19 cellular contexts compared by ENCODE assay signal in genomic region chr7:54339074-54339473, GRCh38.
A peak's percentile ranks its signal among the peaks of the same experiment; 100 is the strongest.
DNase-seq lines count a peak whose midpoint lies in the region; ATAC-seq and TF ChIP-seq lines count a peak whose summit lies in the region.
"Had no signal": no experiment of that assay in that cellular context is flagged by ENCODE, and none has a peak within 500 bp of the region (broad histone marks: within the 10 kb centered on the region; RNA-seq: fewer than 3 reads in every experiment).

No MANE protein-coding gene starts in this region.

- ATAC-seq in sciatic nerve, result peak; percentile 90
- ATAC-seq: GM23338, left colon had no signal

- no peak overlapping the region for H3K4me3 ChIP-seq in GM23248
- no peak overlapping the region for H3K4me3 ChIP-seq in SK-N-SH (ENCODE audit: low read depth in 2 of 2, low read length in 1 of 2)
- no peak overlapping the region for H3K4me3 ChIP-seq in foreskin fibroblast (ENCODE audit: low read depth in 1 of 2, low read length in 2 of 2)
- no peak overlapping the region for H3K4me3 ChIP-seq in esophagus squamous epithelium
- H3K4me3 ChIP-seq: GM23338, uterus had no signal

- TF ChIP-seq CTCF in SK-N-SH (IDR thresholded peaks at IDR 0.05) (no peak), foreskin fibroblast (IDR thresholded peaks at IDR 0.05; ENCODE audit: low read depth, low read length) (no peak), esophagus squamous epithelium (IDR thresholded peaks at IDR 0.05) (no peak)

- in situ Hi-C loops in GM23248 (cut with MboI), result loop anchor here (10.0 kb wide), 1 partner anchor 104 kb away; no protein-coding TSS in a partner anchor

- H3K9ac ChIP-seq in GM23248 (no peak overlapping the region), SK-N-SH (no peak overlapping the region)

- H3F3A ChIP-seq in GM23248 (ENCODE audit: insufficient read depth), result no peaks in the 10 kb centered on the region
- no peaks in the 10 kb centered on the region for H3F3A ChIP-seq in SK-N-SH (replicated peaks; ENCODE audit: insufficient read depth)

- DNase-seq in GM23248 (peak; percentile 8), SK-N-SH (peak; percentile 70), foreskin fibroblast (peak; percentile 72 to 96), sciatic nerve (ENCODE audit: low spot score) (no peak), NCI-H1694 (lab: John Stamatoyannopoulos, UW) (no peak), esophagus squamous epithelium (lab: John Stamatoyannopoulos, UW) (no peak)
- no peak for DNase-seq in activated CD8-positive, alpha-beta memory T cell treated with anti-CD3 and anti-CD28 coated beads for 24 hours
- DNase-seq in stimulated activated naive CD4-positive, alpha-beta T cell (lab: John Stamatoyannopoulos, UW), result no peak
- DNase-seq: activated CD4-positive, alpha-beta T cell treated with anti-CD3 and anti-CD28 coated beads, Interleukin-2, amount 10 ng/mL, durations not matched to agents 7 days and 5 days; activated CD8-positive, alpha-beta memory T cell treated with anti-CD3 and anti-CD28 coated beads, Interleukin-2, amount 50 U/mL, for 48 hours; caudate nucleus; dermis blood vessel endothelial cell; DMS153; left colon; NCI-H748 treated with DMSO at 0.1 percent for 48 hours; stimulated activated CD4-positive, alpha-beta T cell treated with anti-CD3 and anti-CD28 coated beads, Interleukin-15, amount 100 ng/mL, for 24 hours; T-helper 2 cell; uterus had no signal

- H3K36me3 ChIP-seq in GM23248 (ENCODE audit: low read depth) (no peaks in the 10 kb centered on the region), SK-N-SH (replicated peaks in 1 of 2; ENCODE audit: control insufficient read depth in 1 of 2, insufficient read depth in 2 of 2, low read length in 1 of 2) (no peaks in the 10 kb centered on the region), esophagus squamous epithelium (no peaks in the 10 kb centered on the region)
- H3K36me3 ChIP-seq: uterus had no signal

- POLR2A ChIA-PET in SK-N-SH (lab: Yijun Ruan, JAX), result no interaction called here

- H2AFZ ChIP-seq in GM23248, result no peak overlapping the region
- H2AFZ ChIP-seq in SK-N-SH (ENCODE audit: low read depth), result no peak overlapping the region
- H2AFZ ChIP-seq: GM23338 had no signal

- peak in 1 of 2 experiments; percentile 95; a peak in 2 of 4 replicates for TF ChIP-seq EP300 in SK-N-SH (IDR thresholded peaks at IDR 0.05; ENCODE audit: borderline replicate concordance in 1 of 2, low read depth in 1 of 2, low read length in 1 of 2)

- peak; percentile 58 for TF ChIP-seq RAD21 in SK-N-SH (IDR thresholded peaks at IDR 0.05; ENCODE audit: low read length)

- H4K20me1 ChIP-seq in GM23248 (ENCODE audit: insufficient read depth) (no peaks in the 10 kb centered on the region), SK-N-SH (ENCODE audit: insufficient read depth) (no peaks in the 10 kb centered on the region)

- H3K4me1 ChIP-seq in GM23248 (ENCODE audit: insufficient read depth), result no peaks in the 10 kb centered on the region
- H3K4me1 ChIP-seq in SK-N-SH (ENCODE audit: control insufficient read depth in 1 of 2, insufficient read depth in 2 of 2, low read depth in 1 of 2, low read length in 1 of 2), result peaks cover 0 to 17% of the 10 kb centered on the region in 2 experiments; a peak in 2 of 4 replicates
- H3K4me1 ChIP-seq in esophagus squamous epithelium, result no peaks in the 10 kb centered on the region
- H3K4me1 ChIP-seq: uterus had no signal

- H3K79me2 ChIP-seq in GM23248 (ENCODE audit: insufficient read depth) (no peaks in the 10 kb centered on the region), SK-N-SH (ENCODE audit: insufficient read depth) (no peaks in the 10 kb centered on the region)

- H3K4me2 ChIP-seq in GM23248 (ENCODE audit: unreplicated experiment) (no peak overlapping the region), SK-N-SH (no peak overlapping the region)
- H3K4me2 ChIP-seq: GM23338 had no signal

- H3K9me2 ChIP-seq in GM23248 (ENCODE audit: insufficient read depth) (no peaks in the 10 kb centered on the region), SK-N-SH (no peaks in the 10 kb centered on the region)

- no peaks in the 10 kb centered on the region for H3K27me3 ChIP-seq in GM23248 (replicated peaks; ENCODE audit: insufficient read depth)
- H3K27me3 ChIP-seq in SK-N-SH (ENCODE audit: insufficient read depth), result no peaks in the 10 kb centered on the region
- H3K27me3 ChIP-seq in esophagus squamous epithelium, result no peaks in the 10 kb centered on the region
- H3K27me3 ChIP-seq: uterus had no signal

- no peak for TF ChIP-seq POLR2A in esophagus squamous epithelium (IDR thresholded peaks at IDR 0.05)

- CTCF ChIA-PET in SK-N-SH (lab: Yijun Ruan, JAX), result interaction anchor here (1.4 kb wide), 1 partner anchor 20 kb away, joined by 3 read pairs; no protein-coding TSS in a partner anchor

- intact Hi-C loops in sciatic nerve (cut with DNase I), result no loop called here
- intact Hi-C loops in esophagus squamous epithelium (cut with DNase I), result no loop called here

- 8 to 10% methylated on average over 4 of the region's 4 CpGs for WGBS in GM23248 (ENCODE audit: low coverage in 1 of 2, low lambda C conversion rate in 2 of 2, missing lambda C conversion rate in 2 of 2), 2 experiments
- whole genome bisulfite sequencing in SK-N-SH (ENCODE audit: low lambda C conversion rate), result 3% methylated on average over 4 of the region's 4 CpGs
- WGBS in esophagus squamous epithelium, 2 donors, result 44 to 48% methylated on average over 4 of the region's 4 CpGs

- no peak overlapping the region for H3K27ac ChIP-seq in GM23248
- peak overlapping the region in 1 of 2 experiments; percentile 76; a peak in 2 of 4 replicates for H3K27ac ChIP-seq in SK-N-SH (ENCODE audit: low read depth in 2 of 2, low read length in 1 of 2)
- H3K27ac ChIP-seq in esophagus squamous epithelium, result no peak overlapping the region
- H3K27ac ChIP-seq: uterus had no signal

- no peaks in the 10 kb centered on the region for H3K9me3 ChIP-seq in GM23248 (ENCODE audit: low read depth)
- no peaks in the 10 kb centered on the region; the same call in 1 of the 2 replicates for H3K9me3 ChIP-seq in SK-N-SH
- no peaks in the 10 kb centered on the region for H3K9me3 ChIP-seq in esophagus squamous epithelium
- H3K9me3 ChIP-seq: uterus had no signal

TF ChIP-seq in SK-N-SH, 30 proteins besides CTCF, POLR2A, EP300 and RAD21 (continues in another document):
- TF ChIP-seq YY1 (IDR thresholded peaks at IDR 0.05; ENCODE audit: low read depth) (no peak), ELF1 (IDR thresholded peaks at IDR 0.05) (no peak), TEAD4 (IDR thresholded peaks at IDR 0.05; ENCODE audit: borderline replicate concordance, insufficient read depth) (no peak), ZBTB33 (IDR thresholded peaks at IDR 0.05; ENCODE audit: borderline replicate concordance, low read depth) (no peak), RCOR1 (IDR thresholded peaks at IDR 0.05; ENCODE audit: low read length) (peak; percentile 99), FOXJ3 (CRISPR knock-in tag; IDR thresholded peaks at IDR 0.05) (peak; percentile 99), MXI1 (IDR thresholded peaks at IDR 0.05; ENCODE audit: low read depth, low read length) (no peak; the same call in 1 of the 2 replicates), MEF2A (IDR thresholded peaks at IDR 0.05; ENCODE audit: borderline replicate concordance, low read depth) (no peak), TAF1 (IDR thresholded peaks at IDR 0.05; ENCODE audit: borderline replicate concordance, low read depth, low read length) (no peak), NFIC (IDR thresholded peaks at IDR 0.05; ENCODE audit: borderline replicate concordance) (no peak), FOXM1 (IDR thresholded peaks at IDR 0.05; ENCODE audit: low read depth) (no peak), TCF12 (IDR thresholded peaks at IDR 0.05) (peak; percentile 79), SIN3A (IDR thresholded peaks at IDR 0.05; ENCODE audit: borderline replicate concordance, low read depth, low read length) (no peak), CHD2 (IDR thresholded peaks at IDR 0.05; ENCODE audit: low read length, partially characterized antibody) (peak; percentile 93), USF1 (IDR thresholded peaks at IDR 0.05; ENCODE audit: borderline replicate concordance, low read depth) (no peak), EZH2phosphoT487 (IDR thresholded peaks at IDR 0.05; ENCODE audit: borderline replicate concordance, low read depth) (no peak)

Comparison
In these comparisons a context has a peak if more than half of its experiments do, and no peak if none do; other contexts are left out.
1. DNase-seq: peak in GM23248 (single experiment), SK-N-SH (single experiment) and foreskin fibroblast (2 of 2); none in sciatic nerve (single experiment), activated CD8-positive, alpha-beta memory T cell treated with anti-CD3 and anti-CD28 coated beads for 24 hours (single experiment), NCI-H1694 (single experiment), stimulated activated naive CD4-positive, alpha-beta T cell (0 of 6) and esophagus squamous epithelium (single experiment).